ENCODE assay signal across 13 cellular contexts in the genomic region with DNA sequence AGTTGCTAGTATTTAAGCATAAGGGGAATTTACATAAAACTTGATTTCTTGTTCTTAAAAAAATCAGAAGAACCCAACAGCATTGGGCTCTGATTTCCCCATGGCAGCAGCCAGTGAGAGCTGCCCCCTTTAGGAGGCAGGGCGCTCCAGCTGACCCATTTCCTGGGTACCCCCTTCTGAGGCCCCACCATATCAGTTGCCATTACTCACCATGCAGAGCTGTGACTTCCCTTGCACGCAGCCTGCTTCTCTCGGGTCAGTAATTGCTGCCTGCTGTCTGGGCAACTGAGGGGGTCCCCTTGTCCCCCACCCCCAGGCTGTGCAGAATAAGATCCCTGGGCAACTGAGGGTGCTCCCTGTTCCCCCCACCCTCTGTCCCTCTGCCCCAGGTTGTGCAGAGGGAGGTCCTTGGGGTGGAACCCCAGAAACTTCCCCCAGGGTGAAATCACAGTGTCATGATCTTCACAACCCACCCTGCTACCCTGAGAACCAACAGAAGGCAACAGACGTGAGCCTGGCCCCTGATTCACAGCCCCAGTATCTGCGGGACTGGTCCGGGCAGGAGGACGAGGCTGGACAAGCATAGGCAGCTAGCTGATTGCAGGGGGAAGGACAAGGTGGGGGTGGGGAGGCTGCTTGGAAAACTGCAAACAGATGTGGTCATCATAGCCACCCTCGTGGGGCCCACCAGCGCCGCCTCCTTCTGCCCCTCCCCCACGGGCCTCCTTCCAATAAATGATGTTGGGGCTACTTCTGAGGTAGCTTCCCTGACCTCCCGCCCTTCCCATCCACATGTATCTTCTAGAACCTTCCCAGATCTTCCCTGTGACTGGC. TPM values are rescaled to one million over a fixed set of nuclear protein-coding genes. Genes with fewer than 3 reads are reported as not detected.
DNase-seq lines count a peak whose midpoint lies in the region; ATAC-seq, FAIRE-seq and TF ChIP-seq lines count a peak whose summit lies in the region.
"Had no signal": no experiment of that assay in that cellular context is flagged by ENCODE, and none has a peak within 500 bp of the region (broad histone marks: within the 10 kb centered on the region; RNA-seq: fewer than 3 reads in every experiment).

No MANE protein-coding gene starts in this region.

- peak overlapping the region; percentile 43 for H3K4me3 Mint-ChIP-seq in HFFc6
- no peak overlapping the region for H3K4me3 Mint-ChIP-seq in CD4-positive, alpha-beta T cell
- H3K4me3 Mint-ChIP-seq: T-helper 1 cell treated with Interleukin-12 subunit alpha and Interleukin-12 subunit beta and Interleukin-4 antibody, amounts not matched to agents 30 μg/mL and 1 μg/mL, for 36 hours had no signal

- no peaks in the 10 kb centered on the region; the same call in 1 of the 2 replicates for H3K9me3 Mint-ChIP-seq in HFFc6
- H3K9me3 Mint-ChIP-seq in CD4-positive, alpha-beta T cell = no peaks in the 10 kb centered on the region
- H3K9me3 Mint-ChIP-seq: activated T-helper 2 cell treated with anti-CD3 and anti-CD28 coated beads, Interferon-gamma antibody, Interleukin-2, Interleukin-4, amounts not matched to agents 10 μg/mL and 5 μg/mL and 100 μg/mL, durations not matched to agents 14 hours and 24 hours and 36 hours; T-helper 1 cell treated with Interleukin-12 subunit alpha and Interleukin-12 subunit beta and Interleukin-4 antibody, amounts not matched to agents 30 μg/mL and 1 μg/mL, for 36 hours had no signal

- peaks cover 9 to 12% of the 10 kb centered on the region in 2 experiments; a peak in 4 of 5 replicates for H3K4me1 ChIP-seq in K562 (replicated peaks in 1 of 2; ENCODE audit: control insufficient read depth in 2 of 2, insufficient read depth in 2 of 2, low read length in 2 of 2)
- H3K4me1 ChIP-seq in smooth muscle cell (ENCODE audit: low read depth) = peaks cover 17% of the 10 kb centered on the region
- peaks cover 0 to 6% (median 0%) of the 10 kb centered on the region in 6 donors for H3K4me1 ChIP-seq in spleen

- TF ChIP-seq EP300 in K562 (IDR thresholded peaks at IDR 0.05; ENCODE audit: low read length) = no peak

- H3K9me3 ChIP-seq in K562 (replicated peaks; ENCODE audit: control insufficient read depth, insufficient read depth, low read depth, low read length) = no peaks in the 10 kb centered on the region
- no peaks in the 10 kb centered on the region for H3K9me3 ChIP-seq in smooth muscle cell (replicated peaks; ENCODE audit: low read depth)
- H3K9me3 ChIP-seq in CD4-positive, alpha-beta T cell (ENCODE audit: control insufficient read depth, low read length) = no peaks in the 10 kb centered on the region
- peaks cover 0 to 6% (median 0%) of the 10 kb centered on the region in 8 donors for H3K9me3 ChIP-seq in spleen
- H3K9me3 ChIP-seq: MG63 had no signal

- H3K4me3 ChIP-seq in K562 (no peak overlapping the region), smooth muscle cell (no peak overlapping the region), spleen (no peak overlapping the region)
- H3K4me3 ChIP-seq: MG63 had no signal

- H3K4me2 ChIP-seq in K562 (ENCODE audit: insufficient read depth, low read length) = 0 out of 2 replicates have a peak overlapping the region, but pooled peaks have one; percentile 3
- H3K4me2 ChIP-seq in smooth muscle cell = peak overlapping the region; percentile 82

- H2AFZ ChIP-seq in K562 (ENCODE audit: low read depth, low read length) (peak overlapping the region; percentile 15; the same call in 1 of the 2 replicates), smooth muscle cell (ENCODE audit: low read depth) (no peak overlapping the region)

- H3F3A ChIP-seq in smooth muscle cell (ENCODE audit: low read depth) = peaks cover 10% of the 10 kb centered on the region

- TF ChIP-seq POLR2A in K562 (conservative IDR thresholded peaks at IDR 0.05) = no peak
- TF ChIP-seq POLR2A in spleen (IDR thresholded peaks at IDR 0.05) = no peak

- TF ChIP-seq RAD21 in K562 (CRISPR knock-in tag; conservative IDR thresholded peaks at IDR 0.05 in 1 of 2, IDR thresholded peaks at IDR 0.05 in 1 of 2) = no peak

- no peak overlapping the region for H3K27ac Mint-ChIP-seq in HFFc6
- H3K27ac Mint-ChIP-seq in CD4-positive, alpha-beta T cell = no peak overlapping the region
- H3K27ac Mint-ChIP-seq: activated T-helper 2 cell treated with anti-CD3 and anti-CD28 coated beads, Interferon-gamma antibody, Interleukin-2, Interleukin-4, amounts not matched to agents 10 μg/mL and 5 μg/mL and 100 μg/mL, durations not matched to agents 14 hours and 24 hours and 36 hours; T-helper 1 cell treated with Interleukin-12 subunit alpha and Interleukin-12 subunit beta and Interleukin-4 antibody, amounts not matched to agents 30 μg/mL and 1 μg/mL, for 36 hours had no signal

- peaks cover 35% of the 10 kb centered on the region for H3K4me1 Mint-ChIP-seq in HFFc6 (ENCODE audit: low read depth)
- no peaks in the 10 kb centered on the region for H3K4me1 Mint-ChIP-seq in CD4-positive, alpha-beta T cell (ENCODE audit: low read depth)

- DNase-seq in HFFc6 = peak; percentile 24
- DNase-seq in K562 (ENCODE audit: extremely low read depth in 1 of 4, low spot score in 3 of 4) = no peak
- peak; percentile 55 for DNase-seq in left cardiac atrium
- peak; percentile 66 for DNase-seq in smooth muscle cell (lab: John Stamatoyannopoulos, UW; ENCODE audit: unreplicated experiment)
- no peak for DNase-seq in HEK293T (ENCODE audit: extremely low spot score)
- DNase-seq in CD4-positive, alpha-beta T cell = no peak
- DNase-seq in spleen = no peak
- DNase-seq: MG63 had no signal

- in situ Hi-C loops in K562 (cut with MboI) = no loop called here

- POLR2A ChIA-PET in K562 (lab: Yijun Ruan, JAX) = interaction anchor here (0.9 to 2.2 kb wide), 2 partner anchors 11 to 13 kb away, joined by 6 to 8 read pairs; partner anchors contain the start of gene CDC42EP4
- POLR2A ChIA-PET in HEK293T (lab: Yijun Ruan, JAX) = interaction anchor here (0.9 to 1.1 kb wide), 2 partner anchors 11 to 12 kb away, joined by 3 to 6 read pairs; partner anchors contain the start of gene CDC42EP4
- POLR2A ChIA-PET in CD4-positive, alpha-beta T cell (lab: Charles Lee) = no interaction called here

- no peaks in the 10 kb centered on the region for H3K36me3 ChIP-seq in K562 (ENCODE audit: control insufficient read depth, insufficient read depth, low read length)
- no peaks in the 10 kb centered on the region for H3K36me3 ChIP-seq in smooth muscle cell (ENCODE audit: low read depth)
- H3K36me3 ChIP-seq in spleen = no peaks in the 10 kb centered on the region
- H3K36me3 ChIP-seq: MG63 had no signal

- TF ChIP-seq CTCF in HFFc6 (IDR thresholded peaks at IDR 0.05) (peak; percentile 9; the same call in 1 of the 2 replicates), K562 (IDR thresholded peaks at IDR 0.05 in 2 of 3, conservative IDR thresholded peaks at IDR 0.05 in 1 of 3; ENCODE audit: insufficient read depth in 2 of 3, low read depth in 1 of 3, low read length in 3 of 3) (no peak), smooth muscle cell (IDR thresholded peaks at IDR 0.05; ENCODE audit: borderline replicate concordance, insufficient read depth, poor library complexity, severe bottlenecking) (peak; percentile 12), spleen (IDR thresholded peaks at IDR 0.05 in 8 of 11, conservative IDR thresholded peaks at IDR 0.05 in 3 of 11) (no peak)
- no peak for TF ChIP-seq CTCF in CD4-positive, alpha-beta T cell (IDR thresholded peaks at IDR 0.05)

- BruUV-seq in K562 (replicated peaks; lab: Mats Ljungman, UMichigan) = no TSS peak

- intact Hi-C loops in K562 (cut with micrococcal nuclease) (no loop called here), left cardiac atrium (cut with DNase I) (no loop called here), spleen (cut with DNase I; ENCODE audit: low total_unique reads) (no loop called here)
- intact Hi-C loops in CD4-positive, alpha-beta T cell (cut with DNase I, micrococcal nuclease) = no loop called here

- H3K36me3 Mint-ChIP-seq in HFFc6 (ENCODE audit: low read depth) = no peaks in the 10 kb centered on the region
- H3K36me3 Mint-ChIP-seq in CD4-positive, alpha-beta T cell (ENCODE audit: low read depth) = no peaks in the 10 kb centered on the region

- H3K9ac ChIP-seq in K562 (ENCODE audit: insufficient read depth in 1 of 2, low read depth in 2 of 2, low read length in 2 of 2) (0 out of 4 replicates have a peak overlapping the region, but pooled peaks of 1 of the 2 experiments have one; percentile 35), smooth muscle cell (ENCODE audit: low read depth) (peak overlapping the region; percentile 91)

- no peaks in the 10 kb centered on the region for H4K20me1 ChIP-seq in K562 (replicated peaks; ENCODE audit: control insufficient read depth, insufficient read depth, low read length)
- no peaks in the 10 kb centered on the region for H4K20me1 ChIP-seq in smooth muscle cell (ENCODE audit: low read depth)

- no peak overlapping the region for H3K27ac ChIP-seq in K562 (ENCODE audit: extremely low read depth, low read depth, low read length)
- peak overlapping the region; percentile 96 for H3K27ac ChIP-seq in smooth muscle cell (ENCODE audit: low read depth)
- no peak overlapping the region for H3K27ac ChIP-seq in CD4-positive, alpha-beta T cell (ENCODE audit: low read depth, low read length)
- no peak overlapping the region for H3K27ac ChIP-seq in spleen
- H3K27ac ChIP-seq: HL-60 had no signal

- 15% methylated on average over 11 of the region's 12 CpGs for WGBS in K562 (ENCODE audit: insufficient coverage, low coverage, missing lambda C conversion rate)
- WGBS in smooth muscle cell (ENCODE audit: low lambda C conversion rate) = 15% methylated on average over 12 of the region's 12 CpGs
- WGBS in spleen, 5 donors = 54 to 77% (median 70%) methylated on average over 12 of the region's 12 CpGs

- H3K79me2 ChIP-seq in K562 (ENCODE audit: control insufficient read depth, insufficient read depth, low read length) (no peaks in the 10 kb centered on the region), smooth muscle cell (ENCODE audit: low read depth) (no peaks in the 10 kb centered on the region)

- no peak for FAIRE-seq in K562 (lab: Jason Lieb, UNC)

- CTCF ChIA-PET in K562 (lab: Yijun Ruan, JAX; ENCODE audit: low intra/inter-chr PET ratio) (interaction anchor here (1.6 kb wide), 1 partner anchor 13 kb away, joined by 3 read pairs; no protein-coding TSS in a partner anchor), HEK293T (lab: Yijun Ruan, JAX) (interaction anchor here (1.0 kb wide), 1 partner anchor 14 kb away, joined by 3 read pairs; no protein-coding TSS in a partner anchor)
- CTCF ChIA-PET in CD4-positive, alpha-beta T cell (lab: Charles Lee) = no interaction called here

- peaks cover 0 to 13% of the 10 kb centered on the region in 2 experiments; a peak in 1 of 5 replicates for H3K27me3 ChIP-seq in K562 (ENCODE audit: control insufficient read depth in 2 of 2, insufficient read depth in 2 of 2, low read length in 2 of 2)
- H3K27me3 ChIP-seq in smooth muscle cell (ENCODE audit: low read depth) = no peaks in the 10 kb centered on the region
- H3K27me3 ChIP-seq in CD4-positive, alpha-beta T cell (ENCODE audit: control insufficient read depth, insufficient read depth, low read length) = no peaks in the 10 kb centered on the region
- H3K27me3 ChIP-seq in spleen (replicated peaks in 1 of 7) = peaks cover 0 to 30% (median 0%) of the 10 kb centered on the region in 7 donors
- H3K27me3 ChIP-seq: MG63 had no signal

- H3K9me1 ChIP-seq in K562 (ENCODE audit: control insufficient read depth, insufficient read depth, low read length) = no peaks in the 10 kb centered on the region

- peaks cover 14% of the 10 kb centered on the region for H3K27me3 Mint-ChIP-seq in HFFc6 (ENCODE audit: insufficient read depth)
- peaks cover 15% of the 10 kb centered on the region for H3K27me3 Mint-ChIP-seq in CD4-positive, alpha-beta T cell

- ATAC-seq in K562 (peak; percentile 40), left cardiac atrium (peak in 1 of 2 donors; percentile 70), GM19351 (IDR thresholded peaks at IDR 0.05; ENCODE audit: unreplicated experiment) (no peak)
- no peak for ATAC-seq in CD4-positive, alpha-beta T cell (ENCODE audit: poor library complexity)

RNA-seq across cellular contexts. Expression of gene CDC42EP4, which starts 12.0 kb away (rescaled TPM):
- total RNA-seq in HFFc6 (2021; fragmentation: NEBNext Ultra II Directional; extraction: Animal tissue kit (Norgen Biotek cat#: 25700)) = 10 to 100 TPM; 18.1 to 27.8 (median 25.9) TPM
- 19.6 and 53.2 TPM in 2 replicates for total RNA-seq in K562 (2011; cell fraction: chromatin; rRNA removed; ENCODE audit: low replicate concordance)
- 40.4 and 45.0 TPM in 2 replicates for total RNA-seq in K562 (2011; cell fraction: nucleolus; rRNA removed)
- 28.5 and 29.0 TPM in 2 replicates for total RNA-seq in K562 (2011; cell fraction: nucleoplasm; rRNA removed)
- total RNA-seq in K562 (2014; rRNA removed) = 16.1 and 19.9 TPM in 2 replicates
- total RNA-seq in K562 (2014; rRNA removed; fragmentation: Illumina TruSeq; extraction: Trizol) = 7.4 and 8.0 TPM in 2 replicates
- 15.9 TPM in 2 replicates for total RNA-seq in K562 (2015; rRNA removed; fragmentation: Illumina TruSeq; extraction: Trizol)
- 20.4 and 20.8 TPM in 2 replicates for total RNA-seq in K562 (2021)
- polyA plus RNA-seq in K562 (2011; rRNA removed) = 8.8 and 12.3 TPM in 2 replicates
- polyA plus RNA-seq in K562 (2011; cell fraction: cytosol; rRNA removed) = 9.2 and 35.2 TPM in 2 replicates
- 9.0 and 12.0 TPM in 2 replicates for polyA plus RNA-seq in K562 (2011; cell fraction: nucleus; rRNA removed)
- polyA plus RNA-seq in K562 (2012) = 19.2 and 20.7 TPM in 2 replicates
- polyA plus RNA-seq in K562 (2014; fragmentation: Illumina TruSeq; extraction: Trizol) = 10.2 and 15.3 TPM in 2 replicates
- polyA plus RNA-seq in K562 (2014; fragmentation: Nextera tagmentation; extraction: Ambion mirVana) = 1 to 10 TPM in 1 of 2 experiments, under 1 TPM in 1; 0.65 to 1.1 TPM
- polyA plus RNA-seq in K562 (2014; rRNA removed) = 13.3 and 13.4 TPM in 2 replicates
- 7.4 and 13.8 TPM in 2 replicates for polyA minus RNA-seq in K562 (2011; rRNA and poly(A)+ RNA removed)
- 14.7 and 19.6 TPM in 2 replicates for polyA minus RNA-seq in K562 (2011; cell fraction: cytosol; rRNA and poly(A)+ RNA removed)
- 19.3 and 19.4 TPM in 2 replicates for polyA minus RNA-seq in K562 (2011; cell fraction: nucleus; rRNA and poly(A)+ RNA removed)
- 10 to 100 TPM; 44.9 to 80.5 TPM for total RNA-seq in left cardiac atrium
- total RNA-seq in smooth muscle cell = 13.4 and 15.1 TPM in 2 replicates
- 21.2 and 21.4 TPM in 2 replicates for polyA plus RNA-seq in smooth muscle cell
- 1 to 10 TPM; 2.9 to 3.5 TPM for total RNA-seq in CD4-positive, alpha-beta T cell
- total RNA-seq in spleen = 10 to 100 TPM; 31.9 to 69.6 (median 50.1) TPM
- 10 to 100 TPM in 2 of 3 donors, 1 to 10 TPM in 1; 7.9 to 14.0 (median 13.9) TPM for polyA plus RNA-seq in spleen
- total RNA-seq: OCI-LY7 had no signal

Comparison
In these comparisons a context has a peak if more than half of its experiments do, and no peak if none do; other contexts are left out.
1. DNase-seq: peak in HFFc6 (single experiment), left cardiac atrium (single experiment) and smooth muscle cell (single experiment); none in K562 (0 of 4), HEK293T (single experiment), CD4-positive, alpha-beta T cell (0 of 10) and spleen (single experiment).
2. CTCF ChIP-seq: peak in HFFc6 (single experiment) and smooth muscle cell (single experiment); none in K562 (0 of 3), CD4-positive, alpha-beta T cell (single experiment) and spleen (0 of 11).